Comparison of ENCODE assay signal across 8 cellular contexts in genomic region chr15:99733268-99734039, GRCh38. TPM values are rescaled to one million over a fixed set of nuclear protein-coding genes. Genes with fewer than 3 reads are reported as not detected.
A peak's percentile ranks its signal among the peaks of the same experiment; 100 is the strongest.
DNase-seq lines count a peak whose midpoint lies in the region; ATAC-seq and TF ChIP-seq lines count a peak whose summit lies in the region.

LYSMD4 (minus strand) TSS chr15:99733437; CDS start chr15:99731999, 1,438 bp downstream.

- peak within 1 kb of the TSS; percentile 62 for H3K27ac ChIP-seq in CD8-positive, alpha-beta T cell (ENCODE audit: low read depth, low read length)

- no peaks in the 10 kb centered on the region for H3K27me3 Mint-ChIP-seq in CD8-positive, alpha-beta T cell (ENCODE audit: low read depth)

- peaks cover 10% of the 10 kb centered on the region for H3K36me3 Mint-ChIP-seq in CD8-positive, alpha-beta T cell

- peak; percentile 99 for ATAC-seq in CD8-positive, alpha-beta T cell
- ATAC-seq in GM19463 (IDR thresholded peaks at IDR 0.05; ENCODE audit: unreplicated experiment) = peak; percentile 98

- H3K4me3 Mint-ChIP-seq in CD8-positive, alpha-beta T cell = peak within 1 kb of the TSS; percentile 89

- CTCF ChIA-PET in CD8-positive, alpha-beta T cell (lab: Charles Lee) = interaction anchor here (1.2 to 2.5 kb wide), 4 partner anchors 22 to 461 kb away, joined by 4 to 12 read pairs (median 8); no protein-coding TSS in a partner anchor

- H3K27me3 ChIP-seq in CD8-positive, alpha-beta T cell (ENCODE audit: insufficient read depth, low read length) = no peaks in the 10 kb centered on the region

- no peak for TF ChIP-seq POLR2A in lower leg skin (IDR thresholded peaks at IDR 0.05)

- peak within 1 kb of the TSS; percentile 95 for H3K27ac Mint-ChIP-seq in CD8-positive, alpha-beta T cell

- intact Hi-C loops in CD8-positive, alpha-beta T cell (cut with DNase I, micrococcal nuclease) = loop anchor here (1.0 to 10.0 kb wide), 16 partner anchors 13 to 1919 kb away; partner anchors contain the start of genes ASB7 (in 2 of the 2), LINS1 (in 2 of the 2), LRRC28 (in 2 of the 2) and MEF2A (in 2 of the 2)
- intact Hi-C loops in lower leg skin (cut with DNase I; ENCODE audit: low total_unique reads) = no loop called here

- no peaks in the 10 kb centered on the region for H3K9me3 ChIP-seq in CD8-positive, alpha-beta T cell (ENCODE audit: low read length)

- no peaks in the 10 kb centered on the region for H3K36me3 ChIP-seq in CD8-positive, alpha-beta T cell (ENCODE audit: insufficient read depth, low read length)

- POLR2A ChIA-PET in CD8-positive, alpha-beta T cell (lab: Charles Lee) = interaction anchor here (0.6 to 1.5 kb wide), 9 partner anchors 13 to 467 kb away, joined by 3 to 9 read pairs (median 3); no protein-coding TSS in a partner anchor

- TF ChIP-seq CTCF in CD8-positive, alpha-beta T cell (IDR thresholded peaks at IDR 0.05) = no peak
- TF ChIP-seq CTCF in lower leg skin (IDR thresholded peaks at IDR 0.05) = no peak

- peaks cover 13% of the 10 kb centered on the region for H3K4me1 ChIP-seq in CD8-positive, alpha-beta T cell (ENCODE audit: insufficient read depth, low read length)

- peak within 1 kb of the TSS; percentile 69 for H3K4me3 ChIP-seq in CD8-positive, alpha-beta T cell (ENCODE audit: low read depth, low read length)
- H3K4me3 ChIP-seq in lower leg skin (ENCODE audit: low read depth, poor library complexity, severe bottlenecking) = peak within 1 kb of the TSS; percentile 74

- 14 to 40% methylated on average over 13 to 30 of the region's 69 CpGs for WGBS in lower leg skin, 2 donors

- no peaks in the 10 kb centered on the region for H3K9me3 Mint-ChIP-seq in CD8-positive, alpha-beta T cell

- peak; percentile 97 to 99 (median 99) for DNase-seq in CD8-positive, alpha-beta T cell
- peak; percentile 94 for DNase-seq in HK-2 (ENCODE audit: unreplicated experiment)
- DNase-seq in NCI-H82 (lab: John Stamatoyannopoulos, UW) = peak; percentile 98
- peak; percentile 99 for DNase-seq in activated CD4-positive, alpha-beta T cell treated with anti-CD3 and anti-CD28 coated beads, Interleukin-2, amount 50 U/mL, for 4 hours
- peak; percentile 83 to 97 for DNase-seq in dermis microvascular lymphatic vessel endothelial cell (ENCODE audit: low read depth in 2 of 2)
- peak; percentile 97 to 100 for DNase-seq in lower leg skin (ENCODE audit: low spot score in 2 of 2)
- DNase-seq in stimulated activated CD4-positive, alpha-beta T cell treated with anti-CD3 and anti-CD28 coated beads, Interleukin-4, amount 100 ng/mL, for 24 hours = peak; percentile 98

- peaks cover 19% of the 10 kb centered on the region for H3K4me1 Mint-ChIP-seq in CD8-positive, alpha-beta T cell (ENCODE audit: low read depth)

RNA-seq across cellular contexts. Expression of gene LYSMD4, which starts in this region (rescaled TPM):
- 1 to 10 TPM; 7.6 to 7.7 TPM for total RNA-seq in CD8-positive, alpha-beta T cell
- total RNA-seq in dermis microvascular lymphatic vessel endothelial cell = 4.6 and 5.8 TPM in 2 replicates
- 10 to 100 TPM; 18.3 to 34.8 (median 32.2) TPM for total RNA-seq in lower leg skin

Comparison
In these comparisons a context has a peak if more than half of its experiments do, and no peak if none do; other contexts are left out.
1. Peak in every context shown above with its lines: DNase-seq, ATAC-seq, H3K4me3 ChIP-seq and H3K27ac ChIP-seq.